In genomic region chr2:65554765-65555561, GRCh38 we compare ENCODE assay signal across 1 cellular context.
TF ChIP-seq lines count a peak whose summit lies in the region.

No MANE protein-coding gene starts in this region.

TF ChIP-seq in GM12878, 131 proteins besides CTCF, POLR2A, EP300 and RAD21 (continued from another document and continues in another):
- TF ChIP-seq BCL3 (IDR thresholded peaks at IDR 0.05; ENCODE audit: borderline replicate concordance, insufficient read depth, low read depth, low read length, poor library complexity, severe bottlenecking) (no peak), CUX1 (IDR thresholded peaks at IDR 0.05; ENCODE audit: insufficient replicate concordance, low read depth, low read length) (no peak), ZBTB33 (IDR thresholded peaks at IDR 0.05) (no peak), ZSCAN29 (IDR thresholded peaks at IDR 0.05) (no peak), PBX3 (IDR thresholded peaks at IDR 0.05; ENCODE audit: insufficient replicate concordance, low read depth, low read length) (no peak), TCF12 (IDR thresholded peaks at IDR 0.05; ENCODE audit: low read depth, low read length) (no peak), SP1 (IDR thresholded peaks at IDR 0.05; ENCODE audit: low read depth, low read length) (no peak), EGR1 (IDR thresholded peaks at IDR 0.05; ENCODE audit: borderline replicate concordance in 1 of 2, low read depth in 2 of 2, low read length in 2 of 2) (no peak), ZBTB40 (IDR thresholded peaks at IDR 0.05; ENCODE audit: borderline replicate concordance) (no peak), MEF2B (IDR thresholded peaks at IDR 0.05; ENCODE audit: partially characterized antibody, poor library complexity, severe bottlenecking) (peak; percentile 55), BCLAF1 (IDR thresholded peaks at IDR 0.05) (no peak), ZNF24 (IDR thresholded peaks at IDR 0.05) (no peak), FOXK2 (IDR thresholded peaks at IDR 0.05) (no peak), PRDM15 (CRISPR knock-in tag; IDR thresholded peaks at IDR 0.05) (no peak), ATF7 (IDR thresholded peaks at IDR 0.05; ENCODE audit: low read depth) (peak; percentile 39; the same call in 1 of the 2 replicates), NRF1 (conservative IDR thresholded peaks at IDR 0.05; ENCODE audit: low read depth, low read length) (no peak), DPF2 (IDR thresholded peaks at IDR 0.05) (0 out of 2 replicates have a peak, but pooled peaks have one; percentile 53), USF2 (IDR thresholded peaks at IDR 0.05; ENCODE audit: borderline replicate concordance, low read depth, low read length) (no peak), ZBED1 (IDR thresholded peaks at IDR 0.05; ENCODE audit: borderline replicate concordance) (no peak), E2F4 (IDR thresholded peaks at IDR 0.05; ENCODE audit: low read depth, low read length) (no peak), RUNX3 (IDR thresholded peaks at IDR 0.05; ENCODE audit: low read length) (peak; percentile 42), IRF3 (IDR thresholded peaks at IDR 0.05) (no peak), KDM1A (IDR thresholded peaks at IDR 0.05; ENCODE audit: borderline replicate concordance) (no peak), SIN3A (IDR thresholded peaks at IDR 0.05; ENCODE audit: low read depth, low read length) (no peak), ATF3 (IDR thresholded peaks at IDR 0.05; ENCODE audit: borderline replicate concordance, extremely low read depth, low read depth, low read length) (no peak), GATAD2B (conservative IDR thresholded peaks at IDR 0.05; ENCODE audit: low read depth) (no peak), YY1 (IDR thresholded peaks at IDR 0.05; ENCODE audit: low read depth, low read length) (no peak), MXI1 (IDR thresholded peaks at IDR 0.05; ENCODE audit: low read depth, low read length) (no peak), FOXM1 (IDR thresholded peaks at IDR 0.05; ENCODE audit: low read depth, low read length) (no peak)
